ENCODE assay signal across 8 cellular contexts in the genomic region with DNA sequence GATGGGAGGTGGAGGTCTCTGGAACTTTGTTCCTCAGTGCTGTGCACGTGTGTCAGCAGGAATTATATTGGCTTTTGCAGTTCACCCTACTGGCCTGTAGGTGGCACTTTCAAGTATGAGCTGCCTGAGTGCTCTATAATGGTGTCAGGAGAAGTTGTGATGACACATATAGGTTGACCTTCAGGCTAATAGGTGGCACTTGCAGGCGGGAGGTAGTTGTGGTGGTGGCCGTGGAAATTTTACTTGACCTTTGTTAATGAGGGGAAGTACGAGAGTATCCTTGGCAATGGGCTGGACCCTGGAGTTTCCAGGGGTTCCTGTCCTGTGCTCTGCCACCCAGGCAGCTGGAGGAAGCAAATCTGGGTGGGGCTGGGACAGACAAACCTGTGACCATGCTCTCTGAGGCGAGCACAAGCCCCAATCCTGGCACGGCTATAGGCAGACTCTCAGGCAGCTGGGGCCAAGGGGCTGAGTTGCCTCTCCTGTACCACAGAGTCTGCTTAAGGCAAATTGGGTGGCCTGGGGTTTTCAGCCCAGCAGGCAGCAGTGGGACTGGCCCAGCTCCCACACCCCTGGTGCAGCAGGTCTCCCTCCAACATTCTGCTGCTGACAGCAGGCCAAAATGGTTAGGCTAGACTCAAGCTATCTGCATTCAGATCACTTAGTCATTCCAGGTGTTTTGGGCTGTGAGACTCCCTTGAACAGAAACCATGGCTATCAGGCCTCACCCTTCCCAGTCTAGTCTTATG.
DNase-seq lines count a peak whose midpoint lies in the region; ATAC-seq and TF ChIP-seq lines count a peak whose summit lies in the region.

No MANE protein-coding gene starts in this region.

- intact Hi-C loops in OCI-LY7 (cut with micrococcal nuclease; ENCODE audit: unreplicated experiment): no loop called here

- H3K4me1 Mint-ChIP-seq in activated naive CD8-positive, alpha-beta T cell treated with anti-CD3 and anti-CD28 coated beads, Interleukin-2, amount 10 ng/mL, durations not matched to agents 7 days and 5 days: peaks cover 6% of the 10 kb centered on the region

- no peak overlapping the region for H3K27ac ChIP-seq in OCI-LY7 (ENCODE audit: low read depth, low read length, poor library complexity, severe bottlenecking)
- no peak overlapping the region for H3K27ac ChIP-seq in suprapubic skin

- H3K27me3 ChIP-seq in kidney epithelial cell (ENCODE audit: control insufficient read depth, insufficient read depth, low read length) (no peaks in the 10 kb centered on the region), suprapubic skin (no peaks in the 10 kb centered on the region)

- TF ChIP-seq POLR2A in suprapubic skin (IDR thresholded peaks at IDR 0.05): no peak

- peak; percentile 86 for TF ChIP-seq CTCF in OCI-LY7 (conservative IDR thresholded peaks at IDR 0.05; ENCODE audit: low read length)
- TF ChIP-seq CTCF in kidney epithelial cell (IDR thresholded peaks at IDR 0.05; ENCODE audit: insufficient read depth, low read length, poor library complexity, severe bottlenecking): peak; percentile 55
- peak; percentile 30 to 68 for TF ChIP-seq CTCF in suprapubic skin (IDR thresholded peaks at IDR 0.05)

- H3K9me3 ChIP-seq in OCI-LY7 (ENCODE audit: low read length) (no peaks in the 10 kb centered on the region), suprapubic skin (no peaks in the 10 kb centered on the region)

- H3K9me2 ChIP-seq in OCI-LY7 (ENCODE audit: insufficient read depth, low read length): no peaks in the 10 kb centered on the region

- no peaks in the 10 kb centered on the region for H3K79me2 ChIP-seq in OCI-LY7 (ENCODE audit: insufficient read depth, low read depth, low read length)

- no peak for TF ChIP-seq EP300 in suprapubic skin (IDR thresholded peaks at IDR 0.05)

- H3K4me3 ChIP-seq in OCI-LY7 (ENCODE audit: low read depth, low read length, poor library complexity, severe bottlenecking) (no peak overlapping the region), kidney epithelial cell (ENCODE audit: low read depth, low read length) (no peak overlapping the region), suprapubic skin (no peak overlapping the region)

- no peak overlapping the region for H3K27ac Mint-ChIP-seq in activated naive CD8-positive, alpha-beta T cell treated with anti-CD3 and anti-CD28 coated beads, Interleukin-2, amount 10 ng/mL, durations not matched to agents 7 days and 5 days

- no peak overlapping the region for H3K4me3 Mint-ChIP-seq in activated naive CD8-positive, alpha-beta T cell treated with anti-CD3 and anti-CD28 coated beads, Interleukin-2, amount 10 ng/mL, durations not matched to agents 7 days and 5 days

- H3K36me3 ChIP-seq in OCI-LY7 (ENCODE audit: insufficient read depth, low read length): no peaks in the 10 kb centered on the region
- H3K36me3 ChIP-seq in kidney epithelial cell (ENCODE audit: control insufficient read depth, insufficient read depth, low read length): no peaks in the 10 kb centered on the region
- H3K36me3 ChIP-seq in suprapubic skin: no peaks in the 10 kb centered on the region

- no TSS peak for BruUV-seq in OCI-LY7 (replicated peaks; lab: Mats Ljungman, UMichigan)

- ATAC-seq in GM19351 (IDR thresholded peaks at IDR 0.05; ENCODE audit: unreplicated experiment) (peak; percentile 89), HG03139 (IDR thresholded peaks at IDR 0.05; ENCODE audit: unreplicated experiment) (peak; percentile 87)
- peak; percentile 56 for ATAC-seq in activated naive CD8-positive, alpha-beta T cell treated with anti-CD3 and anti-CD28 coated beads, Interleukin-2, amount 10 ng/mL, durations not matched to agents 7 days and 5 days (ENCODE audit: low read depth)

- peaks cover 2% of the 10 kb centered on the region for H3K9me3 Mint-ChIP-seq in activated naive CD8-positive, alpha-beta T cell treated with anti-CD3 and anti-CD28 coated beads, Interleukin-2, amount 10 ng/mL, durations not matched to agents 7 days and 5 days

- H3K4me1 ChIP-seq in OCI-LY7 (ENCODE audit: insufficient read depth, low read length, poor library complexity, severe bottlenecking) (no peaks in the 10 kb centered on the region), suprapubic skin (no peaks in the 10 kb centered on the region)

- no peaks in the 10 kb centered on the region for H3K27me3 Mint-ChIP-seq in activated naive CD8-positive, alpha-beta T cell treated with anti-CD3 and anti-CD28 coated beads, Interleukin-2, amount 10 ng/mL, durations not matched to agents 7 days and 5 days

- 62% methylated on average over 5 of the region's 6 CpGs for WGBS in suprapubic skin

- H3K36me3 Mint-ChIP-seq in activated naive CD8-positive, alpha-beta T cell treated with anti-CD3 and anti-CD28 coated beads, Interleukin-2, amount 10 ng/mL, durations not matched to agents 7 days and 5 days: peaks cover 3% of the 10 kb centered on the region

- H3K4me2 ChIP-seq in OCI-LY7 (ENCODE audit: low read length): no peak overlapping the region

- DNase-seq in DMS53 treated with DMSO at 0.1 percent for 48 hours (lab: John Stamatoyannopoulos, UW; ENCODE audit: unreplicated experiment) (peak; percentile 77), OCI-LY7 (ENCODE audit: low spot score) (peak; percentile 55), kidney epithelial cell (ENCODE audit: low read depth) (no peak), suprapubic skin (ENCODE audit: low spot score in 2 of 2) (no peak), mesenteric fat pad (ENCODE audit: low spot score) (no peak)
- no peak for DNase-seq in activated naive CD8-positive, alpha-beta T cell treated with anti-CD3 and anti-CD28 coated beads, Interleukin-2, amount 10 ng/mL, durations not matched to agents 7 days and 5 days

- CTCF ChIA-PET in OCI-LY7 (lab: Charles Lee; ENCODE audit: unreplicated experiment): no interaction called here

- POLR2A ChIA-PET in OCI-LY7 (lab: Charles Lee): interaction anchor here (0.6 kb wide), 2 partner anchors 85 to 996 kb away, joined by 3 read pairs; no protein-coding TSS in a partner anchor
- POLR2A ChIA-PET in activated naive CD8-positive, alpha-beta T cell treated with anti-CD3 and anti-CD28 coated beads, Interleukin-2, amount 10 ng/mL, durations not matched to agents 7 days and 5 days (lab: Charles Lee): no interaction called here

- H2AFZ ChIP-seq in OCI-LY7 (ENCODE audit: low read length): no peak overlapping the region

- H4K20me1 ChIP-seq in OCI-LY7 (ENCODE audit: insufficient read depth, low read length): no peaks in the 10 kb centered on the region

Comparison
In these comparisons a context has a peak if more than half of its experiments do, and no peak if none do; other contexts are left out.
1. DNase-seq: peak in DMS53 treated with DMSO at 0.1 percent for 48 hours (single experiment) and OCI-LY7 (single experiment); none in activated naive CD8-positive, alpha-beta T cell treated with anti-CD3 and anti-CD28 coated beads, Interleukin-2, amount 10 ng/mL, durations not matched to agents 7 days and 5 days (single experiment), kidney epithelial cell (single experiment), suprapubic skin (0 of 2) and mesenteric fat pad (single experiment).
2. Peak in every context shown above with its lines, with median percentiles within 50 percentile points of each other: ATAC-seq and CTCF ChIP-seq.